ENCODE assay signal across 1 cellular context in the genomic region with DNA sequence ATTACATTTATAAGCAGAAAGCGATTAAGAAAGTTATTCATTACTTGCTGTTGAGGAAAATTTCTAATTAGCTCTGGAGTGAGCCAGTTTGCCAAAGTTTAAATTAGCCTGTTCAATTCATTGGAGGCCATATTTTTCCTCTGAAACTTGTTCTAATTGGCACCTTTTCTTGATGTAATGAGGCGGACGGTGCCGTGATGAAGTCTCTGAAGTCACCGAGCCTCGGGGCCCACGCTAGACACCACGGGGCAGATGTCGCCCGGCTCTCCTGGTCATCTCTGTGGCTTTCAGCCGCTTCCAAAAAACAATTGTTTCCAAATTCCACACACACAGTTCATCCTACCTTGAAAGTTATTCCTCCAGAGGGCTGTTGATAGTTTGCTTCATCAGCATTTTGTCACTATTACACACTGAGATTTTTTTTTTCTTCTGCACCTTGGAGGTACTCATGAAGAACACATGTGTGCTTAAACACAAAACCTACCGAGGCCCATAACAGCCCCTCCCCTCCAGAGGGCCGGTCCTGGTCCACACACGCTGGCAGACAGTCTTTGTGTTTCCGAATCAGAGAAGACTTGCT.
TF ChIP-seq lines count a peak whose summit lies in the region.

No MANE protein-coding gene starts in this region.

TF ChIP-seq in K562, 482 proteins besides CTCF, POLR2A, EP300 and RAD21:
- no peak for TF ChIP-seq GATAD2A (IDR thresholded peaks at IDR 0.05)
- TF ChIP-seq MAFK (IDR thresholded peaks at IDR 0.05; ENCODE audit: low read length), result peak; percentile 31; the same call in 1 of the 2 replicates
- peak; percentile 53; the same call in 1 of the 2 replicates for TF ChIP-seq C11orf30 (IDR thresholded peaks at IDR 0.05; ENCODE audit: low read depth)
- no peak for TF ChIP-seq ZNF785 (CRISPR knock-in tag; IDR thresholded peaks at IDR 0.05)
- peak; percentile 30; the same call in 1 of the 2 replicates for TF ChIP-seq MAFG (tag; conservative IDR thresholded peaks at IDR 0.05)
- TF ChIP-seq MAFF (IDR thresholded peaks at IDR 0.05; ENCODE audit: low read length), result peak; percentile 58
- peak; percentile 77 for TF ChIP-seq ZNF316 (IDR thresholded peaks at IDR 0.05)
